Comparison of ENCODE assay signal across 1 cellular context in the genomic region with DNA sequence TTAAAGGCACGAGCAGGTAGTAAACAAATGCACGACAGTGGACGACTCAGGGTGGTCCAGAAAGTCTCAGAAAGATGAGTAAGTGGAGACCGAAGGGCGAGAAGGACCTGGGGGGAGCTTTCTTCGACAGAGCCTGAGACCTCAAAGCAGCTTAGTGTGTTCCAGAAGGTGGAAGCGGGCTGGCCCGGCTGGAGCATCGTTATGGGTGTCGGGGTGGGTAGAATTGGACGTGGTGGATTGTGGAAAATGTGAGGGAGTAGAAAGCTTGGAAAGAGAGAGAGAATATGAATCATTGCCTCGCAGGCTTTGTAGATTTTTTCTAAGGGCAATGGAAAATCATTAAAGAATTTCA.
TF ChIP-seq lines count a peak whose summit lies in the region.

No MANE protein-coding gene starts in this region.

TF ChIP-seq in SK-N-SH, 30 proteins besides CTCF, POLR2A, EP300 and RAD21 (continued from another document):
- TF ChIP-seq, protein P1, sequence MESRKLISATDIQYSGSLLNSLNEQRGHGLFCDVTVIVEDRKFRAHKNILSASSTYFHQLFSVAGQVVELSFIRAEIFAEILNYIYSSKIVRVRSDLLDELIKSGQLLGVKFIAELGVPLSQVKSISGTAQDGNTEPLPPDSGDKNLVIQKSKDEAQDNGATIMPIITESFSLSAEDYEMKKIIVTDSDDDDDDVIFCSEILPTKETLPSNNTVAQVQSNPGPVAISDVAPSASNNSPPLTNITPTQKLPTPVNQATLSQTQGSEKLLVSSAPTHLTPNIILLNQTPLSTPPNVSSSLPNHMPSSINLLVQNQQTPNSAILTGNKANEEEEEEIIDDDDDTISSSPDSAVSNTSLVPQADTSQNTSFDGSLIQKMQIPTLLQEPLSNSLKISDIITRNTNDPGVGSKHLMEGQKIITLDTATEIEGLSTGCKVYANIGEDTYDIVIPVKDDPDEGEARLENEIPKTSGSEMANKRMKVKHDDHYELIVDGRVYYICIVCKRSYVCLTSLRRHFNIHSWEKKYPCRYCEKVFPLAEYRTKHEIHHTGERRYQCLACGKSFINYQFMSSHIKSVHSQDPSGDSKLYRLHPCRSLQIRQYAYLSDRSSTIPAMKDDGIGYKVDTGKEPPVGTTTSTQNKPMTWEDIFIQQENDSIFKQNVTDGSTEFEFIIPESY (IDR thresholded peaks at IDR 0.05; ENCODE audit: borderline replicate concordance, low read depth) = no peak
- TF ChIP-seq RCOR1 (IDR thresholded peaks at IDR 0.05; ENCODE audit: low read length) (no peak), CHD2 (IDR thresholded peaks at IDR 0.05; ENCODE audit: low read length, partially characterized antibody) (no peak)
